In genomic region chr10:73480158-73480557, GRCh38 we compare ENCODE assay signal across 13 cellular contexts. TPM values are rescaled to one million over a fixed set of nuclear protein-coding genes. Genes with fewer than 3 reads are reported as not detected.
DNase-seq lines count a peak whose midpoint lies in the region; ATAC-seq, FAIRE-seq and TF ChIP-seq lines count a peak whose summit lies in the region.
"Had no signal": no experiment of that assay in that cellular context is flagged by ENCODE, and none has a peak within 500 bp of the region (broad histone marks: within the 10 kb centered on the region; RNA-seq: fewer than 3 reads in every experiment).

No MANE protein-coding gene starts in this region.

- peak overlapping the region; percentile 60 for H3K27ac ChIP-seq in astrocyte (ENCODE audit: low read depth, low read length)
- H3K27ac ChIP-seq in mesendoderm (ENCODE audit: low read depth, low read length) = no peak overlapping the region
- H3K27ac ChIP-seq in kidney (ENCODE audit: low read depth in 2 of 2, low read length in 2 of 2) = no peak overlapping the region
- H3K27ac ChIP-seq: ascending aorta, gastroesophageal sphincter, right lobe of liver had no signal

- H4K5ac ChIP-seq in mesendoderm (ENCODE audit: low read length) = no peak overlapping the region

- H3K4me3 ChIP-seq in GM12865 (ENCODE audit: low read depth, low read length) (no peak overlapping the region; the same call in 1 of the 2 replicates), astrocyte (ENCODE audit: insufficient read depth, low read depth, low read length) (no peak overlapping the region), mesendoderm (ENCODE audit: low read length) (no peak overlapping the region), kidney (ENCODE audit: low read length in 2 of 2) (no peak overlapping the region)
- H3K4me3 ChIP-seq: ascending aorta, gastroesophageal sphincter, right lobe of liver had no signal

- no peak overlapping the region for H2AFZ ChIP-seq in astrocyte (ENCODE audit: low read depth, low read length)

- no peak overlapping the region for H2AK5ac ChIP-seq in mesendoderm (ENCODE audit: low read length)

- DNase-seq in GM12865 (ENCODE audit: low read depth) (peak; percentile 63), astrocyte (ENCODE audit: low read depth) (peak; percentile 74), mesendoderm (peak; percentile 55), nephron progenitor cell (no peak), hypothalamus (lab: John Stamatoyannopoulos, UW) (no peak), kidney (no peak)
- DNase-seq: activated CD4-positive, alpha-beta T cell treated with anti-CD3 and anti-CD28 coated beads, Interleukin-2, amount 50 U/mL, for 1 hour; DND-41; right lobe of liver had no signal

- no peak overlapping the region for H2BK120ac ChIP-seq in mesendoderm (ENCODE audit: low read depth, low read length)

- H3K36me3 Mint-ChIP-seq in astrocyte (ENCODE audit: low read depth, unreplicated experiment) = peaks cover 7% of the 10 kb centered on the region
- peaks cover 54% of the 10 kb centered on the region for H3K36me3 Mint-ChIP-seq in nephron progenitor cell (ENCODE audit: low read depth)

- no peak overlapping the region for H3K4ac ChIP-seq in mesendoderm (ENCODE audit: low read depth, low read length)

- FAIRE-seq in astrocyte (lab: Jason Lieb, UNC) (no peak), kidney (lab: Jason Lieb, UNC) (no peak)

- 100% methylated on average over 2 of the region's 7 CpGs for whole genome bisulfite sequencing in mesendoderm (ENCODE audit: extremely low coverage, insufficient coverage, low lambda C conversion rate)

- no peaks in the 10 kb centered on the region for H4K20me1 ChIP-seq in astrocyte (ENCODE audit: insufficient read depth, low read length)

- no peaks in the 10 kb centered on the region for H3K79me1 ChIP-seq in mesendoderm (ENCODE audit: low read length)

- no peaks in the 10 kb centered on the region for H3K27me3 Mint-ChIP-seq in astrocyte (ENCODE audit: low read depth, unreplicated experiment)
- H3K27me3 Mint-ChIP-seq in nephron progenitor cell (ENCODE audit: low read depth, poor library complexity) = no peaks in the 10 kb centered on the region

- peaks cover 65% of the 10 kb centered on the region for H3K79me2 ChIP-seq in astrocyte (ENCODE audit: insufficient read depth, low read length)
- H3K79me2 ChIP-seq in mesendoderm (ENCODE audit: control insufficient read depth, insufficient read depth, low read length) = no peaks in the 10 kb centered on the region

- peaks cover 14% of the 10 kb centered on the region for H3K4me1 ChIP-seq in astrocyte (ENCODE audit: insufficient read depth, low read length)
- no peaks in the 10 kb centered on the region for H3K4me1 ChIP-seq in mesendoderm (ENCODE audit: control insufficient read depth, low read depth, low read length)
- H3K4me1 ChIP-seq in kidney (ENCODE audit: control insufficient read depth in 1 of 2, insufficient read depth in 1 of 2, low read depth in 1 of 2, low read length in 2 of 2) = no peaks in the 10 kb centered on the region
- H3K4me1 ChIP-seq: right lobe of liver had no signal

- H3K4me1 Mint-ChIP-seq in astrocyte (ENCODE audit: low read depth, unreplicated experiment) = peaks cover 5% of the 10 kb centered on the region
- no peaks in the 10 kb centered on the region for H3K4me1 Mint-ChIP-seq in nephron progenitor cell

- intact Hi-C loops in kidney (cut with DNase I) = no loop called here

- H3K4me2 ChIP-seq in astrocyte (ENCODE audit: low read length) (peak overlapping the region; percentile 59), mesendoderm (ENCODE audit: low read length) (no peak overlapping the region)

- H3K36me3 ChIP-seq in astrocyte (ENCODE audit: insufficient read depth, low read length) (peaks cover 20% of the 10 kb centered on the region), mesendoderm (ENCODE audit: control insufficient read depth, insufficient read depth, low read length) (no peaks in the 10 kb centered on the region), kidney (ENCODE audit: control insufficient read depth in 1 of 2, insufficient read depth in 2 of 2, low read length in 2 of 2) (peaks cover 3 to 4% of the 10 kb centered on the region in 2 donors)

- H3K9me3 ChIP-seq in astrocyte (ENCODE audit: insufficient read depth, low read depth, low read length) (no peaks in the 10 kb centered on the region), kidney (ENCODE audit: control insufficient read depth in 1 of 2, low read length in 2 of 2) (no peaks in the 10 kb centered on the region)
- H3K9me3 ChIP-seq: ascending aorta, gastroesophageal sphincter, right lobe of liver had no signal

- no peak overlapping the region for H3K9ac ChIP-seq in astrocyte (ENCODE audit: low read length)
- no peak overlapping the region for H3K9ac ChIP-seq in mesendoderm (ENCODE audit: low read length)
- no peak overlapping the region for H3K9ac ChIP-seq in kidney (ENCODE audit: low read length in 2 of 2)

- no peak overlapping the region for H3K56ac ChIP-seq in mesendoderm (ENCODE audit: low read length)

- TF ChIP-seq CTCF in GM12865 (IDR thresholded peaks at IDR 0.05; ENCODE audit: insufficient read depth, low read depth, low read length, missing control alignments) = no peak
- TF ChIP-seq CTCF in astrocyte (IDR thresholded peaks at IDR 0.05; ENCODE audit: insufficient read depth, low read depth, low read length) = no peak
- TF ChIP-seq CTCF in nephron progenitor cell (IDR thresholded peaks at IDR 0.05) = no peak
- no peak for TF ChIP-seq CTCF in kidney (IDR thresholded peaks at IDR 0.05; ENCODE audit: borderline replicate concordance, extremely low read depth, insufficient read depth)

- H3K27me3 ChIP-seq in astrocyte (ENCODE audit: insufficient read depth, low read length) (no peaks in the 10 kb centered on the region), mesendoderm (ENCODE audit: insufficient read depth, low read length, poor library complexity) (no peaks in the 10 kb centered on the region)
- H3K27me3 ChIP-seq: ascending aorta, gastroesophageal sphincter, right lobe of liver had no signal

- no peak overlapping the region for H2BK5ac ChIP-seq in mesendoderm (ENCODE audit: low read length)

- no peak overlapping the region for H3K23ac ChIP-seq in mesendoderm (ENCODE audit: low read length)

- H3K27ac Mint-ChIP-seq in astrocyte (ENCODE audit: unreplicated experiment) (peak overlapping the region; percentile 81), nephron progenitor cell (no peak overlapping the region)

- no peak overlapping the region for H3K4me3 Mint-ChIP-seq in astrocyte (ENCODE audit: unreplicated experiment)
- H3K4me3 Mint-ChIP-seq in nephron progenitor cell = no peak overlapping the region

- H2BK15ac ChIP-seq in mesendoderm (replicated peaks; ENCODE audit: low read depth) = no peak overlapping the region

- H3K9me3 Mint-ChIP-seq in astrocyte (ENCODE audit: unreplicated experiment) (peaks cover 2% of the 10 kb centered on the region), nephron progenitor cell (peaks cover 4% of the 10 kb centered on the region)

- ATAC-seq in HG02973 (IDR thresholded peaks at IDR 0.05; ENCODE audit: unreplicated experiment) = peak; percentile 54
- ATAC-seq in GM18873 (IDR thresholded peaks at IDR 0.05; ENCODE audit: low FRiP score, unreplicated experiment) = no peak
- ATAC-seq: gastroesophageal sphincter, right lobe of liver had no signal

- H3K18ac ChIP-seq in mesendoderm (ENCODE audit: low read length) = no peak overlapping the region

- H4K8ac ChIP-seq in mesendoderm (ENCODE audit: low read depth, low read length) = no peak overlapping the region

RNA-seq across cellular contexts. Expression of gene PPP3CB, which starts 15.7 kb away (rescaled TPM):
- total RNA-seq in astrocyte = 29.2 and 30.8 TPM in 2 replicates
- 31.6 TPM for polyA plus RNA-seq in mesendoderm (2013, experiment 1 of 2)
- 31.3 TPM for polyA plus RNA-seq in mesendoderm (2013, experiment 2 of 2)
- 36.1 TPM for total RNA-seq in kidney
- 26.8 TPM for polyA plus RNA-seq in kidney (ENCODE audit: insufficient read depth, low read depth, low replicate concordance)

RNA-seq across cellular contexts. Expression of gene MSS51, which starts 46.8 kb away (rescaled TPM):
- 0.87 and 1.1 TPM in 2 replicates for total RNA-seq in astrocyte
- 0.67 TPM for polyA plus RNA-seq in mesendoderm (2013, experiment 1 of 2)
- 0.83 TPM for polyA plus RNA-seq in mesendoderm (2013, experiment 2 of 2)
- total RNA-seq in kidney = 2.4 TPM
- polyA plus RNA-seq in kidney (ENCODE audit: insufficient read depth, low read depth, low replicate concordance) = 0.95 TPM
- total RNA-seq: ascending aorta had no signal

Comparison
In these comparisons a context has a peak if more than half of its experiments do, and no peak if none do; other contexts are left out.
1. DNase-seq: peak in GM12865 (single experiment), astrocyte (single experiment) and mesendoderm (single experiment); none in nephron progenitor cell (single experiment), hypothalamus (0 of 51) and kidney (single experiment).